17 cellular contexts compared by ENCODE assay signal in genomic region chr2:239674981-239675855, GRCh38.
DNase-seq lines count a peak whose midpoint lies in the region; ATAC-seq and TF ChIP-seq lines count a peak whose summit lies in the region.
"Had no signal": no experiment of that assay in that cellular context is flagged by ENCODE, and none has a peak within 500 bp of the region (broad histone marks: within the 10 kb centered on the region; RNA-seq: fewer than 3 reads in every experiment).

No MANE protein-coding gene starts in this region.

- no peaks in the 10 kb centered on the region for H3K4me1 ChIP-seq in right atrium auricular region
- H3K4me1 ChIP-seq in upper lobe of right lung: no peaks in the 10 kb centered on the region

- DNase-seq in right atrium auricular region (ENCODE audit: low spot score) (peak; percentile 42), Right ventricle myocardium inferior (ENCODE audit: missing footprints) (no peak), mesenteric fat pad (ENCODE audit: low spot score) (peak; percentile 74), upper lobe of right lung (peak; percentile 44), GDM1 (lab: John Stamatoyannopoulos, UW) (no peak), COLO829 (ENCODE audit: low spot score) (no peak), middle frontal gyrus (ENCODE audit: extremely low spot score, low spot score) (no peak)
- DNase-seq: C1 segment of cervical spinal cord, DMS79 treated with DMSO at 0.1 percent for 48 hours, NCI-H1105 treated with DMSO at 0.1 percent for 48 hours, NCI-H1694 treated with DMSO at 0.1 percent for 48 hours, NCI-H510A treated with DMSO at 0.1 percent for 48 hours, NCI-H774, SHP77 had no signal

- TF ChIP-seq CTCF in right atrium auricular region (IDR thresholded peaks at IDR 0.05) (no peak), upper lobe of right lung (IDR thresholded peaks at IDR 0.05) (no peak)

- ATAC-seq in Right ventricle myocardium inferior (no peak), upper lobe of right lung (no peak)

- H3K27ac ChIP-seq in right atrium auricular region: no peak overlapping the region
- peak overlapping the region; percentile 43 for H3K27ac ChIP-seq in KOPT-K1 (ENCODE audit: low read depth, low read length, poor library complexity, severe bottlenecking)
- H3K27ac ChIP-seq in upper lobe of right lung: no peak overlapping the region
- H3K27ac ChIP-seq: SK-N-MC had no signal

- H3K4me3 ChIP-seq in right atrium auricular region (no peak overlapping the region), upper lobe of right lung (no peak overlapping the region)
- H3K4me3 ChIP-seq: GM23338, SK-N-MC had no signal

- intact Hi-C loops in Right ventricle myocardium inferior (cut with DNase I) (no loop called here), upper lobe of right lung (cut with DNase I) (no loop called here)

- H3K9me3 ChIP-seq in right atrium auricular region (no peaks in the 10 kb centered on the region), KOPT-K1 (ENCODE audit: insufficient read depth, low read length, poor library complexity, severe bottlenecking) (no peaks in the 10 kb centered on the region), upper lobe of right lung (no peaks in the 10 kb centered on the region)

- H3K36me3 ChIP-seq in right atrium auricular region: no peaks in the 10 kb centered on the region
- no peaks in the 10 kb centered on the region for H3K36me3 ChIP-seq in KOPT-K1 (ENCODE audit: insufficient read depth, low read length)
- H3K36me3 ChIP-seq in upper lobe of right lung: no peaks in the 10 kb centered on the region

- H3K27me3 ChIP-seq in right atrium auricular region (no peaks in the 10 kb centered on the region), upper lobe of right lung (no peaks in the 10 kb centered on the region)

Comparison
In these comparisons a context has a peak if more than half of its experiments do, and no peak if none do; other contexts are left out.
1. DNase-seq: peak in right atrium auricular region (single experiment), mesenteric fat pad (single experiment) and upper lobe of right lung (single experiment); none in Right ventricle myocardium inferior (single experiment), GDM1 (single experiment), COLO829 (single experiment) and middle frontal gyrus (single experiment).